Comparison of ENCODE assay signal across 16 cellular contexts in the genomic region with DNA sequence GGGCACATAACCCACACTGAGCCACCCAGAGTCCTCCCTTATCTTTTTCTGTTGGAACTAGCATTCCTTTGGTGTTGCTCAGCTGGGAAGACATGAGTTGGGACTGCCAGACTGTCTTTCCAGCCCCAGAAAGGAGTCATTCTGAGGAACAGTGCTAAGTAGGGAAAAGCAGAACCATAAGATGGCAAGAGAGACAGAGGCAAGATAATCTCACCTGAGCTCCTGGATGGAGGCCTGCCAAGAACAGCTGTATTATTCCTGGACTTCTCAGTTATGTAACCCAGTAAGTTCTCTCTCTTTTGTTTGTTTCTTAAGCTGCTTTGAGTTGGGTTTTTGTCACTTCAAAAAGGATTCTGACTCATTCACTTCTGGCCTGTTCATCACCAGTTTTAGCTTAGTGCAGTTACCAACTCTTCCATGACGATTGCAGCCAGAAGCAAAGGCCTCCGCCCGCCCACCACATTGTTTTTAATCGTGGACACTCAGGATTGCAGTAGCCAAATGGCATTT.
DNase-seq lines count a peak whose midpoint lies in the region; ATAC-seq lines count a peak whose summit lies in the region.
"Had no signal": no experiment of that assay in that cellular context is flagged by ENCODE, and none has a peak within 500 bp of the region (broad histone marks: within the 10 kb centered on the region; RNA-seq: fewer than 3 reads in every experiment).

No MANE protein-coding gene starts in this region.

- no peak overlapping the region for H3K27ac Mint-ChIP-seq in T-helper 17 cell
- H3K27ac Mint-ChIP-seq: T-cell had no signal

- peak; percentile 16 for DNase-seq in AG08396 (ENCODE audit: low spot score)
- DNase-seq in LoVo (ENCODE audit: low spot score): peak; percentile 28
- DNase-seq in dedifferentiated amniotic fluid mesenchymal stem cell (ENCODE audit: extremely low spot score): peak; percentile 28
- DNase-seq in myocyte (ENCODE audit: low read depth): peak; percentile 39
- DNase-seq in hippocampal formation (lab: John Stamatoyannopoulos, UW): no peak
- DNase-seq in T-helper 17 cell: no peak
- DNase-seq: activated naive CD4-positive, alpha-beta T cell treated with anti-CD3 and anti-CD28 coated beads, Interleukin-2, amount 50 U/mL, for 16 hours; central memory CD4-positive, alpha-beta T cell; NCI-H1105; NCI-H2227 treated with DMSO at 0.1 percent for 48 hours; spleen; T-cell had no signal

- no peaks in the 10 kb centered on the region for H3K9me3 ChIP-seq in T-helper 17 cell (ENCODE audit: control insufficient read depth, low read length, poor library complexity, severe bottlenecking)
- H3K9me3 ChIP-seq: neutrophil, spleen had no signal

- H3K27me3 Mint-ChIP-seq in T-helper 17 cell: peaks cover 19% of the 10 kb centered on the region

- H3K36me3 Mint-ChIP-seq in T-helper 17 cell (ENCODE audit: low read depth): no peaks in the 10 kb centered on the region
- H3K36me3 Mint-ChIP-seq: T-cell had no signal

- ATAC-seq in GM18907 (IDR thresholded peaks at IDR 0.05; ENCODE audit: unreplicated experiment) (no peak), T-helper 17 cell (no peak), GM19395 (IDR thresholded peaks at IDR 0.05; ENCODE audit: unreplicated experiment) (no peak)
- ATAC-seq: HepG2, T-cell had no signal

- no peaks in the 10 kb centered on the region for H3K4me1 Mint-ChIP-seq in T-helper 17 cell
- H3K4me1 Mint-ChIP-seq: T-cell had no signal

- H3K4me3 Mint-ChIP-seq in T-helper 17 cell: no peak overlapping the region
- H3K4me3 Mint-ChIP-seq: T-cell had no signal

Comparison
In these comparisons a context has a peak if more than half of its experiments do, and no peak if none do; other contexts are left out.
1. DNase-seq: peak in AG08396 (single experiment), LoVo (single experiment), dedifferentiated amniotic fluid mesenchymal stem cell (single experiment) and myocyte (single experiment); none in hippocampal formation (0 of 2) and T-helper 17 cell (0 of 3).